In genomic region chr5:102277059-102277621, GRCh38 we compare ENCODE assay signal across 15 cellular contexts. TPM values are rescaled to one million over a fixed set of nuclear protein-coding genes. Genes with fewer than 3 reads are reported as not detected.
A peak's percentile ranks its signal among the peaks of the same experiment; 100 is the strongest.
DNase-seq lines count a peak whose midpoint lies in the region; ATAC-seq and TF ChIP-seq lines count a peak whose summit lies in the region.
"Had no signal": no experiment of that assay in that cellular context is flagged by ENCODE, and none has a peak within 500 bp of the region (broad histone marks: within the 10 kb centered on the region; RNA-seq: fewer than 3 reads in every experiment).

No MANE protein-coding gene starts in this region.

- H3K27ac ChIP-seq in upper lobe of right lung (no peak overlapping the region), substantia nigra (ENCODE audit: low read depth, low read length, poor library complexity, severe bottlenecking) (no peak overlapping the region)
- H3K27ac ChIP-seq: BLaER1 had no signal

- no peak for TF ChIP-seq CTCF in upper lobe of right lung (IDR thresholded peaks at IDR 0.05)

- H3K27me3 Mint-ChIP-seq in immature natural killer cell (ENCODE audit: low read depth in 3 of 3), result peaks cover 0 to 3% (median 2%) of the 10 kb centered on the region in 3 donors
- no peaks in the 10 kb centered on the region for H3K27me3 Mint-ChIP-seq in activated T-cell treated with anti-CD3 and anti-CD28 coated beads, Interleukin-2, amount 50 U/mL, for 24 hours

- intact Hi-C loops in upper lobe of right lung (cut with DNase I), result no loop called here

- no peaks in the 10 kb centered on the region for H3K9me3 ChIP-seq in upper lobe of right lung
- H3K9me3 ChIP-seq: BLaER1 had no signal

- peak overlapping the region; percentile 28 to 83 (median 58) for H3K27ac Mint-ChIP-seq in immature natural killer cell
- H3K27ac Mint-ChIP-seq in activated T-cell treated with anti-CD3 and anti-CD28 coated beads, Interleukin-2, amount 50 U/mL, for 24 hours, result no peak overlapping the region

- H3K4me3 ChIP-seq in upper lobe of right lung, result no peak overlapping the region
- H3K4me3 ChIP-seq: BLaER1 had no signal

- peaks cover 8 to 19% (median 16%) of the 10 kb centered on the region in 3 donors for H3K36me3 Mint-ChIP-seq in immature natural killer cell
- H3K36me3 Mint-ChIP-seq in activated T-cell treated with anti-CD3 and anti-CD28 coated beads, Interleukin-2, amount 50 U/mL, for 24 hours (ENCODE audit: low read depth), result no peaks in the 10 kb centered on the region

- H3K9me3 Mint-ChIP-seq in immature natural killer cell, result no peaks in the 10 kb centered on the region
- H3K9me3 Mint-ChIP-seq in activated T-cell treated with anti-CD3 and anti-CD28 coated beads, Interleukin-2, amount 50 U/mL, for 24 hours, result no peaks in the 10 kb centered on the region

- no peaks in the 10 kb centered on the region for H3K27me3 ChIP-seq in upper lobe of right lung
- H3K27me3 ChIP-seq: BLaER1 had no signal

- H3K4me3 Mint-ChIP-seq in immature natural killer cell, result peak overlapping the region; percentile 12 to 74 (median 49)
- H3K4me3 Mint-ChIP-seq in activated T-cell treated with anti-CD3 and anti-CD28 coated beads, Interleukin-2, amount 50 U/mL, for 24 hours, result no peak overlapping the region

- H3K4me1 Mint-ChIP-seq in immature natural killer cell, result peaks cover 71 to 100% of the 10 kb centered on the region in 2 donors
- peaks cover 1% of the 10 kb centered on the region for H3K4me1 Mint-ChIP-seq in activated T-cell treated with anti-CD3 and anti-CD28 coated beads, Interleukin-2, amount 50 U/mL, for 24 hours (ENCODE audit: low read depth)

- H3K4me1 ChIP-seq in upper lobe of right lung, result no peaks in the 10 kb centered on the region
- H3K4me1 ChIP-seq: BLaER1 had no signal

- H3K36me3 ChIP-seq in upper lobe of right lung, result no peaks in the 10 kb centered on the region
- H3K36me3 ChIP-seq: BLaER1 had no signal

- DNase-seq in Kasumi-1 (lab: John Stamatoyannopoulos, UW) (peak; percentile 36 to 48), NOMO-1 treated with dmso at 0.1 percent for 144 hours (lab: John Stamatoyannopoulos, UW; ENCODE audit: unreplicated experiment) (peak; percentile 21), immature natural killer cell (no peak), upper lobe of right lung (no peak), DMS153 (lab: John Stamatoyannopoulos, UW) (no peak), substantia nigra (lab: John Stamatoyannopoulos, UW) (no peak)
- no peak for DNase-seq in activated T-cell treated with anti-CD3 and anti-CD28 coated beads, Interleukin-2, amount 50 U/mL, for 24 hours
- DNase-seq: Karpas-422, NCI-H1092, NCI-H1694, NCI-H345, NCI-H69, SHP77 had no signal

- peak; percentile 89 for ATAC-seq in upper lobe of right lung

RNA-seq across cellular contexts. Expression of gene SLCO4C1, which starts 18.9 kb away (rescaled TPM):
- 10 to 100 TPM in 2 of 3 donors, 1 to 10 TPM in 1; 7.8 to 21.5 (median 12.1) TPM for polyA plus RNA-seq in immature natural killer cell
- total RNA-seq in upper lobe of right lung, result 36.9 TPM
- polyA plus RNA-seq: AG04450 had no signal

Comparison
In these comparisons a context has a peak if more than half of its experiments do, and no peak if none do; other contexts are left out.
1. DNase-seq: peak in Kasumi-1 (2 of 2) and NOMO-1 treated with dmso at 0.1 percent for 144 hours (single experiment); none in immature natural killer cell (0 of 3), upper lobe of right lung (single experiment), DMS153 (single experiment), substantia nigra (0 of 49) and activated T-cell treated with anti-CD3 and anti-CD28 coated beads, Interleukin-2, amount 50 U/mL, for 24 hours (single experiment).